Comparison of ENCODE assay signal across 18 cellular contexts in genomic region chr3:116341916-116342315, GRCh38.
DNase-seq lines count a peak whose midpoint lies in the region; ATAC-seq, FAIRE-seq and TF ChIP-seq lines count a peak whose summit lies in the region.
"Had no signal": no experiment of that assay in that cellular context is flagged by ENCODE, and none has a peak within 500 bp of the region (broad histone marks: within the 10 kb centered on the region; RNA-seq: fewer than 3 reads in every experiment).

No MANE protein-coding gene starts in this region.

- peaks cover 0 to 13% (median 9%) of the 10 kb centered on the region in 4 experiments; a peak in 5 of 7 replicates for H3K4me1 ChIP-seq in H1 (replicated peaks in 1 of 4; ENCODE audit: control insufficient read depth in 3 of 4, insufficient read depth in 4 of 4, low read length in 3 of 4)
- H3K4me1 ChIP-seq: A549; BLaER1 treated with 17β-estradiol and CSF1 and Interleukin-3, amounts not matched to agents 10 nM and 100 nM had no signal

- no peaks in the 10 kb centered on the region for H3K79me1 ChIP-seq in H1 (ENCODE audit: low read depth, low read length)

- no peak overlapping the region for H2BK120ac ChIP-seq in H1 (replicated peaks; ENCODE audit: low read depth, low read length)

- H3K79me2 ChIP-seq in H1 (ENCODE audit: control insufficient read depth in 1 of 2, insufficient read depth in 2 of 2, low read length in 2 of 2) = no peaks in the 10 kb centered on the region

- H2AK5ac ChIP-seq in H1 (ENCODE audit: low read depth, low read length) = no peak overlapping the region

- TF ChIP-seq CTCF in H1 (IDR thresholded peaks at IDR 0.05; ENCODE audit: control extremely low read depth in 1 of 3, insufficient read depth in 1 of 3, low read depth in 1 of 3, low read length in 3 of 3) = no peak

- H3K27me3 Mint-ChIP-seq in activated naive CD8-positive, alpha-beta T cell treated with anti-CD3 and anti-CD28 coated beads, Interleukin-2, amount 50 U/mL, for 24 hours = no peaks in the 10 kb centered on the region
- H3K27me3 Mint-ChIP-seq: CD8-positive, alpha-beta memory T cell had no signal

- H3K9ac ChIP-seq in H1 (replicated peaks in 1 of 4; ENCODE audit: extremely low read depth in 1 of 4, low read depth in 3 of 4, low read length in 3 of 4) = no peak overlapping the region
- H3K9ac ChIP-seq: BLaER1 treated with 17β-estradiol and CSF1 and Interleukin-3, amounts not matched to agents 10 nM and 100 nM had no signal

- FAIRE-seq in H1 (lab: Jason Lieb, UNC) = peak; percentile 68
- FAIRE-seq: A549 had no signal

- intact Hi-C loops in posterior cingulate gyrus (cut with DNase I) = no loop called here

- TF ChIP-seq EP300 in H1 (IDR thresholded peaks at IDR 0.05; ENCODE audit: borderline replicate concordance in 1 of 2, low read depth in 2 of 2, low read length in 2 of 2) = no peak

- no peaks in the 10 kb centered on the region for H3K36me3 Mint-ChIP-seq in activated naive CD8-positive, alpha-beta T cell treated with anti-CD3 and anti-CD28 coated beads, Interleukin-2, amount 50 U/mL, for 24 hours (ENCODE audit: low read depth)

- H3K56ac ChIP-seq in H1 (replicated peaks; ENCODE audit: insufficient read length, low read depth, low read length) = no peak overlapping the region

- peak; percentile 56 for ATAC-seq in GM18502 (IDR thresholded peaks at IDR 0.05; ENCODE audit: poor library complexity, unreplicated experiment)
- peak; percentile 43 for ATAC-seq in HG02623 (IDR thresholded peaks at IDR 0.05; ENCODE audit: unreplicated experiment)
- ATAC-seq in HG03378 (IDR thresholded peaks at IDR 0.05; ENCODE audit: unreplicated experiment) = peak; percentile 40
- no peak for ATAC-seq in activated naive CD8-positive, alpha-beta T cell treated with anti-CD3 and anti-CD28 coated beads, Interleukin-2, amount 50 U/mL, for 24 hours
- ATAC-seq: A549 had no signal

- H3K4me1 Mint-ChIP-seq in activated naive CD8-positive, alpha-beta T cell treated with anti-CD3 and anti-CD28 coated beads, Interleukin-2, amount 50 U/mL, for 24 hours = no peaks in the 10 kb centered on the region
- H3K4me1 Mint-ChIP-seq: CD8-positive, alpha-beta memory T cell had no signal

- H3K4me3 ChIP-seq in H1 (ENCODE audit: extremely low read depth in 1 of 4, insufficient read depth in 2 of 4, low read depth in 3 of 4, low read length in 4 of 4) = no peak overlapping the region
- H3K4me3 ChIP-seq: A549; BLaER1 treated with 17β-estradiol and CSF1 and Interleukin-3, amounts not matched to agents 10 nM and 100 nM had no signal

- H3K4ac ChIP-seq in H1 (replicated peaks; ENCODE audit: insufficient read length, low read depth, low read length) = no peak overlapping the region

- H2AFZ ChIP-seq in H1 (ENCODE audit: low read length) = no peak overlapping the region

- CTCF ChIA-PET in H1 (lab: Charles Lee; ENCODE audit: partially characterized antibody) = no interaction called here

- no peaks in the 10 kb centered on the region for H3K9me3 ChIP-seq in H1 (ENCODE audit: insufficient read depth in 2 of 2, low read depth in 1 of 2, low read length in 1 of 2)
- H3K9me3 ChIP-seq: A549; BLaER1 treated with 17β-estradiol and CSF1 and Interleukin-3, amounts not matched to agents 10 nM and 100 nM had no signal

- H2BK5ac ChIP-seq in H1 (ENCODE audit: low read depth, low read length) = no peak overlapping the region

- H3K18ac ChIP-seq in H1 (ENCODE audit: extremely low read depth, low read length) = no peak overlapping the region

- DNase-seq in H1 (ENCODE audit: low read depth in 1 of 2, low spot score in 2 of 2) (no peak), occipital lobe (lab: John Stamatoyannopoulos, UW) (no peak), posterior cingulate gyrus (no peak), hippocampal formation (lab: John Stamatoyannopoulos, UW) (no peak)
- DNase-seq in activated naive CD8-positive, alpha-beta T cell treated with anti-CD3 and anti-CD28 coated beads, Interleukin-2, amount 50 U/mL, for 24 hours = no peak
- DNase-seq: CD8-positive, alpha-beta memory T cell; NCI-H1105 treated with DMSO at 0.1 percent for 48 hours; NCI-H1694 treated with DMSO at 0.1 percent for 48 hours; NCI-H2107; NCI-H226; NCI-H526; OCI-M1; T-helper 2 cell had no signal

- H2BK12ac ChIP-seq in H1 (ENCODE audit: low read depth, low read length) = no peak overlapping the region

- no peak overlapping the region for H4K8ac ChIP-seq in H1 (ENCODE audit: extremely low read depth, insufficient read depth, low read length)

- H3K4me3 Mint-ChIP-seq in activated naive CD8-positive, alpha-beta T cell treated with anti-CD3 and anti-CD28 coated beads, Interleukin-2, amount 50 U/mL, for 24 hours = no peak overlapping the region
- H3K4me3 Mint-ChIP-seq: CD8-positive, alpha-beta memory T cell had no signal

- POLR2A ChIA-PET in H1 (lab: Charles Lee; ENCODE audit: partially characterized antibody) = no interaction called here

- H4K5ac ChIP-seq in H1 (ENCODE audit: insufficient read length, low read depth, low read length) = no peak overlapping the region

- no peaks in the 10 kb centered on the region for H3K23me2 ChIP-seq in H1 (ENCODE audit: low read depth, low read length)

- H3K27me3 ChIP-seq in H1 (replicated peaks in 1 of 4; ENCODE audit: control insufficient read depth in 3 of 4, extremely low read depth in 1 of 4, insufficient read depth in 3 of 4, low read length in 3 of 4) = no peaks in the 10 kb centered on the region; a peak in 1 of 7 replicates
- H3K27me3 ChIP-seq: BLaER1 treated with 17β-estradiol and CSF1 and Interleukin-3, amounts not matched to agents 10 nM and 100 nM had no signal

- H3K36me3 ChIP-seq in H1 (ENCODE audit: control insufficient read depth in 2 of 4, insufficient read depth in 4 of 4, low read length in 3 of 4) = no peaks in the 10 kb centered on the region
- H3K36me3 ChIP-seq: BLaER1 treated with 17β-estradiol and CSF1 and Interleukin-3, amounts not matched to agents 10 nM and 100 nM had no signal

- no peak overlapping the region for H2BK20ac ChIP-seq in H1 (ENCODE audit: low read length)

- peak overlapping the region; percentile 30 to 63; a peak in 3 of 4 replicates for H3K4me2 ChIP-seq in H1 (ENCODE audit: insufficient read depth in 1 of 2, low read depth in 2 of 2, low read length in 2 of 2)
- H3K4me2 ChIP-seq: A549; BLaER1 treated with 17β-estradiol and CSF1 and Interleukin-3, amounts not matched to agents 10 nM and 100 nM had no signal

- H3K9me3 Mint-ChIP-seq in activated naive CD8-positive, alpha-beta T cell treated with anti-CD3 and anti-CD28 coated beads, Interleukin-2, amount 50 U/mL, for 24 hours = peaks cover 5% of the 10 kb centered on the region

- no peak overlapping the region for H3K23ac ChIP-seq in H1 (ENCODE audit: insufficient read length)

- no peak for TF ChIP-seq POLR2A in H1 (IDR thresholded peaks at IDR 0.05; ENCODE audit: control extremely low read depth in 1 of 2, low read depth in 2 of 2, low read length in 2 of 2)

- no peak overlapping the region for H3K27ac ChIP-seq in H1 (ENCODE audit: low read depth, low read length)
- H3K27ac ChIP-seq: A549; BLaER1 treated with 17β-estradiol and CSF1 and Interleukin-3, amounts not matched to agents 10 nM and 100 nM had no signal

- H4K91ac ChIP-seq in H1 (replicated peaks; ENCODE audit: insufficient read length, low read length) = no peak overlapping the region

- H2BK15ac ChIP-seq in H1 (ENCODE audit: low read length) = no peak overlapping the region

- no peak overlapping the region for H3K27ac Mint-ChIP-seq in activated naive CD8-positive, alpha-beta T cell treated with anti-CD3 and anti-CD28 coated beads, Interleukin-2, amount 50 U/mL, for 24 hours
- H3K27ac Mint-ChIP-seq: CD8-positive, alpha-beta memory T cell had no signal

- no peak for TF ChIP-seq RAD21 in H1 (IDR thresholded peaks at IDR 0.05 in 1 of 2, conservative IDR thresholded peaks at IDR 0.05 in 1 of 2; ENCODE audit: low read depth in 2 of 2, low read length in 2 of 2)

- H3K14ac ChIP-seq in H1 (ENCODE audit: insufficient read length) = no peak overlapping the region

- no peaks in the 10 kb centered on the region for H4K20me1 ChIP-seq in H1 (replicated peaks in 1 of 2; ENCODE audit: control insufficient read depth in 1 of 2, insufficient read depth in 2 of 2, low read length in 2 of 2)
- H4K20me1 ChIP-seq: BLaER1 treated with 17β-estradiol and CSF1 and Interleukin-3, amounts not matched to agents 10 nM and 100 nM had no signal

TF ChIP-seq in H1, 55 proteins besides CTCF, POLR2A, EP300 and RAD21:
- TF ChIP-seq NANOG (IDR thresholded peaks at IDR 0.05; ENCODE audit: insufficient read depth, low read depth, low read length, poor library complexity, severe bottlenecking) (no peak), USF2 (IDR thresholded peaks at IDR 0.05; ENCODE audit: low read length) (no peak), GABPA (IDR thresholded peaks at IDR 0.05; ENCODE audit: borderline replicate concordance, insufficient read depth, low read length) (no peak), TAF1 (IDR thresholded peaks at IDR 0.05; ENCODE audit: low read depth, low read length) (no peak)
